In the genomic region with DNA sequence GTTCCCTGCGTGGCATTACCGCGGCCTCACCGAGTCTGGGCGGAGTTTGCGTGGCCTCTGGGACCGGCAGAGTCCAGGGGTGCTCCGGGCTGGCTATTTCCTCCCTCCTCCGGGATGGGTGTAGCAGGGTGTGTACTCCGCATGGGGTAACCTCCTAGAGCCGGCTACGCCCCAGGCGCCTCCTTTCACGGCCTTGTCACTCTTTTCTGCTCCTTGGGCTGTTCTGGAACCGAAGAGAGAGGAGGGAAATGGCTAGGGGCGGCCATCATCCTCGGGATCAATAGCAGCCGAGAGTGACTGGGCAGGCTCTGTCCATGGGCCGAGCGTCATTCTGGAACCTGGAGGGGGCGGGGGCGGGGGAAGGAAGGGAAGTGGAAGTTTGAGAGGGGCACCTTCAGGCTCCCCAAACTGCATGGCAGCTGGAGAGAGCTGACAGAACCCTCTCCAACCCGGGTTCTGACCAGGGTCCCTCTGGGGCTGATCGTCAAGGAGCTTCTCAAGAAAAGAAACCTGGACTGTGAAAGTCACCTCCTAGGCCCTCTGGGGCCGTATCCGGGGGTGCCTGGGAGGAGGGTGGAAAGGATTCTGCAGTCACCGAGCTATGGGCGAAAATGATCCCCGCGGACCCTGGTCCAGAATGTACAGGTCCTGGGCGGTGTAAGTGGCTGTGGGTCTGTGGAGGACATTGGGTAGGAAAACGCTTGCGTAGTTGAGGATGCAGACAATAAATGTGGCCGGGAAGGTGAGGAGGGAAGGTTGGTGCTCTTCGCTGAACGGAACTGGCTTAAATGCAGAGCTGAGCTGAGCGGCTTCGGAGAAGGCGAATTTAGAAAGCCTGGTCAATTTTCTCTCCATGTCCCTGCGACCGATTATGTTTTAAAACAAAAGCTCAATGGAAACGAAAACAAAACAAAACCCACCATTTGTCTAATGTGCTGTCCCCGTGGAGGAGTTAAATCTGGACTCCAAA, we compare ENCODE assay signal across 10 cellular contexts. TPM values are rescaled to one million over a fixed set of nuclear protein-coding genes. Genes with fewer than 3 reads are reported as not detected.
DNase-seq lines count a peak whose midpoint lies in the region; ATAC-seq, FAIRE-seq and TF ChIP-seq lines count a peak whose summit lies in the region.
"Had no signal": no experiment of that assay in that cellular context is flagged by ENCODE, and none has a peak within 500 bp of the region (broad histone marks: within the 10 kb centered on the region; RNA-seq: fewer than 3 reads in every experiment).

No MANE protein-coding gene starts in this region.

- ATAC-seq in activated B cell treated with CpG ODN at 0.5 μM for 24 hours (ENCODE audit: low read depth): no peak
- ATAC-seq: stimulated activated memory B cell treated with anti-CD40 and anti-IgM and Interleukin-4, amounts not matched to agents 10 μg/mL and 1 μg/mL and 100 μg/mL, for 72 hours had no signal

- H3K36me3 ChIP-seq in hepatocyte (replicated peaks; ENCODE audit: insufficient read depth, low read depth) (no peaks in the 10 kb centered on the region), parathyroid adenoma (ENCODE audit: control insufficient read depth, insufficient read depth, low read length) (no peaks in the 10 kb centered on the region)
- H3K36me3 ChIP-seq: right atrium auricular region had no signal

- CTCF ChIA-PET in activated B cell treated with CpG ODN at 0.5 μM for 24 hours (lab: Charles Lee): no interaction called here

- H3K27ac Mint-ChIP-seq in activated B cell treated with CpG ODN at 0.5 μM for 24 hours: peak overlapping the region; percentile 19
- H3K27ac Mint-ChIP-seq: stimulated activated memory B cell treated with anti-CD40 and anti-IgM and Interleukin-4, amounts not matched to agents 10 μg/mL and 1 μg/mL and 100 μg/mL, for 72 hours had no signal

- no peaks in the 10 kb centered on the region for H3K9me2 ChIP-seq in hepatocyte (replicated peaks; ENCODE audit: insufficient read depth)

- peaks cover 6% of the 10 kb centered on the region for H4K20me1 ChIP-seq in hepatocyte (ENCODE audit: insufficient read depth, poor library complexity, severe bottlenecking)

- no peak for TF ChIP-seq POLR2A in H54 (IDR thresholded peaks at IDR 0.05; ENCODE audit: low read depth, low read length)

- peaks cover 49% of the 10 kb centered on the region for H3K4me1 ChIP-seq in hepatocyte (ENCODE audit: insufficient read depth)
- no peaks in the 10 kb centered on the region for H3K4me1 ChIP-seq in parathyroid adenoma

- FAIRE-seq in H54 (lab: Jason Lieb, UNC): no peak

- peak; percentile 51 for DNase-seq in GM20000 (ENCODE audit: low spot score)
- DNase-seq in activated B cell treated with CpG ODN at 0.5 μM for 24 hours: no peak
- no peak for DNase-seq in hepatocyte (ENCODE audit: low spot score)
- no peak for DNase-seq in NCI-H774 (lab: John Stamatoyannopoulos, UW)
- no peak for DNase-seq in H54 (ENCODE audit: insufficient read length, low spot score)
- DNase-seq in stimulated activated naive CD4-positive, alpha-beta T cell treated with Interleukin-2 at 50 U/mL for 16 hours (lab: John Stamatoyannopoulos, UW): no peak
- DNase-seq: NCI-H2171 treated with DMSO at 0.1 percent for 48 hours had no signal

- H3K4me3 Mint-ChIP-seq in activated B cell treated with CpG ODN at 0.5 μM for 24 hours: peak overlapping the region; percentile 36
- H3K4me3 Mint-ChIP-seq: stimulated activated memory B cell treated with anti-CD40 and anti-IgM and Interleukin-4, amounts not matched to agents 10 μg/mL and 1 μg/mL and 100 μg/mL, for 72 hours had no signal

- H3K4me2 ChIP-seq in hepatocyte: peak overlapping the region; percentile 73
- H3K4me2 ChIP-seq in parathyroid adenoma (ENCODE audit: low read length): peak overlapping the region; percentile 11

- intact Hi-C loops in activated B cell treated with CpG ODN at 0.5 μM for 24 hours (cut with micrococcal nuclease): loop anchor here (1.0 kb wide), 1 partner anchor 9 kb away; no protein-coding TSS in a partner anchor

- 14% methylated on average over 41 of the region's 43 CpGs for WGBS in hepatocyte (ENCODE audit: low lambda C conversion rate, missing lambda C conversion rate)

- H3K79me2 ChIP-seq in hepatocyte: no peaks in the 10 kb centered on the region
- no peaks in the 10 kb centered on the region for H3K79me2 ChIP-seq in parathyroid adenoma

- H3K9me3 ChIP-seq in hepatocyte (ENCODE audit: low read depth) (no peaks in the 10 kb centered on the region), parathyroid adenoma (ENCODE audit: control insufficient read depth, low read length) (no peaks in the 10 kb centered on the region)
- H3K9me3 ChIP-seq: right atrium auricular region had no signal

- POLR2A ChIA-PET in activated B cell treated with CpG ODN at 0.5 μM for 24 hours (lab: Charles Lee): interaction anchor here (1.1 kb wide), 1 partner anchor 11 kb away, joined by 4 read pairs; no protein-coding TSS in a partner anchor

- H3K36me3 Mint-ChIP-seq in activated B cell treated with CpG ODN at 0.5 μM for 24 hours (ENCODE audit: low read depth): no peaks in the 10 kb centered on the region
- H3K36me3 Mint-ChIP-seq: stimulated activated memory B cell treated with anti-CD40 and anti-IgM and Interleukin-4, amounts not matched to agents 10 μg/mL and 1 μg/mL and 100 μg/mL, for 72 hours had no signal

- no peak overlapping the region for H2AFZ ChIP-seq in hepatocyte
- no peak overlapping the region for H2AFZ ChIP-seq in parathyroid adenoma

- H3K4me1 Mint-ChIP-seq in activated B cell treated with CpG ODN at 0.5 μM for 24 hours: peaks cover 78% of the 10 kb centered on the region

- H3K27ac ChIP-seq in hepatocyte (no peak overlapping the region), parathyroid adenoma (no peak overlapping the region)
- H3K27ac ChIP-seq: right atrium auricular region had no signal

- H3K27me3 ChIP-seq in hepatocyte: peaks cover 98% of the 10 kb centered on the region
- H3K27me3 ChIP-seq in parathyroid adenoma (ENCODE audit: control insufficient read depth, insufficient read depth, low read length): peaks cover 49% of the 10 kb centered on the region

- no peaks in the 10 kb centered on the region for H3K9me3 Mint-ChIP-seq in activated B cell treated with CpG ODN at 0.5 μM for 24 hours
- H3K9me3 Mint-ChIP-seq: stimulated activated memory B cell treated with anti-CD40 and anti-IgM and Interleukin-4, amounts not matched to agents 10 μg/mL and 1 μg/mL and 100 μg/mL, for 72 hours had no signal

- TF ChIP-seq CTCF in GM20000 (IDR thresholded peaks at IDR 0.05; ENCODE audit: extremely low read depth, missing control alignments) (no peak), activated B cell treated with CpG ODN at 0.5 μM for 24 hours (IDR thresholded peaks at IDR 0.05) (no peak), hepatocyte (IDR thresholded peaks at IDR 0.05; ENCODE audit: poor library complexity) (no peak), parathyroid adenoma (IDR thresholded peaks at IDR 0.05) (no peak)

- H3K27me3 Mint-ChIP-seq in activated B cell treated with CpG ODN at 0.5 μM for 24 hours: peaks cover 78% of the 10 kb centered on the region

- H3K4me3 ChIP-seq in hepatocyte (no peak overlapping the region), parathyroid adenoma (ENCODE audit: low read depth, low read length) (no peak overlapping the region)

- no peak overlapping the region for H3K9ac ChIP-seq in parathyroid adenoma

RNA-seq across cellular contexts. Expression of a gene that starts 3.8 kb away (rescaled TPM):
- total RNA-seq in activated B cell treated with CpG ODN at 0.5 μM for 24 hours: not detected in 2 replicates
- not detected in 2 replicates for total RNA-seq in hepatocyte
- polyA plus RNA-seq in hepatocyte: 0.35 TPM in 1 of 2 replicates, not detected in the other
- total RNA-seq: right atrium auricular region had no signal

RNA-seq across cellular contexts. Expression of a gene that starts 15.3 kb away (rescaled TPM):
- total RNA-seq in activated B cell treated with CpG ODN at 0.5 μM for 24 hours: 73.2 and 86.1 TPM in 2 replicates
- 31.2 and 35.2 TPM in 2 replicates for total RNA-seq in hepatocyte
- polyA plus RNA-seq in hepatocyte: 35.7 and 43.3 TPM in 2 replicates
